8 cellular contexts compared by ENCODE assay signal in the genomic region with DNA sequence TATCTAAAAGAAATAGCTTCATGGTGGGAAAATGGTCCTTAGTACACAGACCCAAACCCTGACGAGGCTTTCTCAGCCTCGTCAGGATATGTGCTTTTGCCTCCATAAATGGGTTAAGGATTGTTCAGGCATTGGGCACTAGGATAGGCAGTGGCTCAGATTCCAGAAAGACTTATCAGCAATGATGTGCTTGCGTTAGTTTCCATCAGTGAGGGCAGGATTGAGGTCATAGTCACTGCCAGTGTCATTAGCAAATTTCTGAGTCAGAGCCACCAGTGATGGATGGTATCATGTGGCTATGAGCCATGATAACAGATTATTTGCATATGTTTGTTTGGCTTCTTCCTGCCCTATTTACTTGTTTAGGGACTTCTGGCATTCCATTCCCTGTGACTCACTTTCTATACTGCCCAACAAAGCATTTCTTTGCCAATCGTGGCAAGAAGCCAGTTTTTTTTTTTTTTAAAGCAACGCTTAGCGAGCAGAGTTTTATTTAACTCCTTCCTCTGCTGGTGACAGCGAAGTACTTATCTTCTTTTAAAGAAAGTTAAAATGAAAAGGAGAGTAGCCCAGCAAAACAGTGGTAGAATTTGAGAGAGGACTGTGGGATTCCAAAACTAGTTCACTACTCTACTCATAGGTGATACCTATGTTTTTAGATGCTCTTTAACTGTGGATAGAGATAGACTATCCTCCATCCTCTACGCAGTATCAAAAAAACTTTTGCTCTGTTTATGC. TPM values are rescaled to one million over a fixed set of nuclear protein-coding genes. Genes with fewer than 3 reads are reported as not detected.
DNase-seq lines count a peak whose midpoint lies in the region; TF ChIP-seq lines count a peak whose summit lies in the region.

No MANE protein-coding gene starts in this region.

- peak; percentile 91 for DNase-seq in Daoy (ENCODE audit: low read depth)
- peak; percentile 20 for DNase-seq in HuH-7.5 (ENCODE audit: low spot score)
- peak; percentile 32 for DNase-seq in stomach
- no peak for DNase-seq in cortex of kidney (lab: John Stamatoyannopoulos, UW)
- DNase-seq in NCI-H187 (lab: John Stamatoyannopoulos, UW), result no peak
- DNase-seq in GM20000 (ENCODE audit: low spot score), result no peak

- peak overlapping the region; percentile 62 for H3K9ac ChIP-seq in iPS-18a (ENCODE audit: low read length)

- H3K27me3 ChIP-seq in iPS-18a (ENCODE audit: control insufficient read depth, insufficient read depth, low read length) (no peaks in the 10 kb centered on the region), stomach (no peaks in the 10 kb centered on the region)

- peak overlapping the region; percentile 45 for H3K4me3 ChIP-seq in iPS-18a (ENCODE audit: low read length)
- H3K4me3 ChIP-seq in stomach, result no peak overlapping the region

- WGBS in stomach, 5 donors, result 9 to 17% (median 13%) methylated on average over 8 of the region's 8 CpGs

- H3K27ac ChIP-seq in angular gyrus (ENCODE audit: low read depth, low read length), result peak overlapping the region; percentile 38
- H3K27ac ChIP-seq in iPS-18a (ENCODE audit: low read length), result peak overlapping the region; percentile 70
- peak overlapping the region in 4 of 5 donors; percentile 15 to 59 (median 42) for H3K27ac ChIP-seq in stomach

- H3K9me3 ChIP-seq in iPS-18a (ENCODE audit: control insufficient read depth, low read depth, low read length), result no peaks in the 10 kb centered on the region
- no peaks in the 10 kb centered on the region for H3K9me3 ChIP-seq in stomach

- intact Hi-C loops in stomach (cut with DNase I; ENCODE audit: low total_unique reads), result loop anchor here (5.0 to 10.0 kb wide), 2 partner anchors 71 to 299 kb away; no protein-coding TSS in a partner anchor

- TF ChIP-seq CTCF in stomach (IDR thresholded peaks at IDR 0.05), result no peak
- no peak for TF ChIP-seq CTCF in GM20000 (IDR thresholded peaks at IDR 0.05; ENCODE audit: extremely low read depth, missing control alignments)

- no peak for TF ChIP-seq POLR2A in stomach (IDR thresholded peaks at IDR 0.05)

- no peaks in the 10 kb centered on the region for H3K36me3 ChIP-seq in iPS-18a (ENCODE audit: control insufficient read depth, low read depth, low read length)
- no peaks in the 10 kb centered on the region for H3K36me3 ChIP-seq in stomach

- H3K4me1 ChIP-seq in iPS-18a (ENCODE audit: control insufficient read depth, low read depth, low read length), result peaks cover 25% of the 10 kb centered on the region
- H3K4me1 ChIP-seq in stomach, result peaks cover 9 to 22% (median 18%) of the 10 kb centered on the region in 4 donors

- peak; percentile 16 for TF ChIP-seq EP300 in stomach (IDR thresholded peaks at IDR 0.05)

RNA-seq across cellular contexts. Expression of gene MYPN, which starts 44.4 kb away (rescaled TPM):
- total RNA-seq in Daoy (2014; rRNA removed; shearing (Covaris generic)), result 1.8 and 2.9 TPM in 2 replicates
- under 1 TPM in 2 of 5 donors, not detected in 3; 0.37 to 0.43 TPM for total RNA-seq in stomach
- under 1 TPM in 2 of 3 donors, not detected in 1; 0.06 to 0.76 TPM for polyA plus RNA-seq in stomach

Comparison
In these comparisons a context has a peak if more than half of its experiments do, and no peak if none do; other contexts are left out.
1. DNase-seq: peak in Daoy (single experiment), HuH-7.5 (single experiment) and stomach (single experiment); none in cortex of kidney (single experiment), NCI-H187 (0 of 2) and GM20000 (single experiment).
2. Peak in every context shown above with its lines, with median percentiles within 50 percentile points of each other: H3K27ac ChIP-seq.